26 cellular contexts compared by ENCODE assay signal in genomic region chr2:218234487-218234886, GRCh38. TPM values are rescaled to one million over a fixed set of nuclear protein-coding genes. Genes with fewer than 3 reads are reported as not detected.
DNase-seq lines count a peak whose midpoint lies in the region; ATAC-seq and TF ChIP-seq lines count a peak whose summit lies in the region.
"Had no signal": no experiment of that assay in that cellular context is flagged by ENCODE, and none has a peak within 500 bp of the region (broad histone marks: within the 10 kb centered on the region; RNA-seq: fewer than 3 reads in every experiment).

No MANE protein-coding gene starts in this region.

- H3K4me3 Mint-ChIP-seq in activated T-cell treated with anti-CD3 and anti-CD28 coated beads, Interleukin-2, amount 50 U/mL, for 72 hours: no peak overlapping the region
- H3K4me3 Mint-ChIP-seq in natural killer cell treated with Interleukin-12 subunit alpha and Interleukin-12 subunit beta and Interleukin-15 and Interleukin-18, amount 100 ng/mL, for 72 hours: no peak overlapping the region
- H3K4me3 Mint-ChIP-seq: B cell, brain, mesothelial cell of epicardium, T-cell had no signal

- H2BK5ac ChIP-seq in IMR-90 (ENCODE audit: low read depth, low read length, poor library complexity, severe bottlenecking) (no peak overlapping the region), mesenchymal stem cell (ENCODE audit: low read depth, low read length, poor library complexity, severe bottlenecking) (no peak overlapping the region)

- 0 out of 2 replicates have a peak, but pooled peaks have one; percentile 17 for TF ChIP-seq POLR2A in IMR-90 (IDR thresholded peaks at IDR 0.05; ENCODE audit: low read depth, low read length)

- H3K27me3 Mint-ChIP-seq in activated T-cell treated with anti-CD3 and anti-CD28 coated beads, Interleukin-2, amount 50 U/mL, for 72 hours (ENCODE audit: low read depth): no peaks in the 10 kb centered on the region
- no peaks in the 10 kb centered on the region for H3K27me3 Mint-ChIP-seq in natural killer cell treated with Interleukin-12 subunit alpha and Interleukin-12 subunit beta and Interleukin-15 and Interleukin-18, amount 100 ng/mL, for 72 hours
- H3K27me3 Mint-ChIP-seq: B cell, brain, naive B cell, T-cell had no signal

- no peak overlapping the region for H4K91ac ChIP-seq in IMR-90 (ENCODE audit: insufficient read depth, low read depth, low read length)
- H4K91ac ChIP-seq in mesenchymal stem cell (ENCODE audit: low read length): no peak overlapping the region

- H3K14ac ChIP-seq in IMR-90 (replicated peaks; ENCODE audit: low read depth, low read length) (no peak overlapping the region), mesenchymal stem cell (ENCODE audit: low read length in 2 of 2) (no peak overlapping the region)

- peaks cover 37% of the 10 kb centered on the region for H3K4me1 Mint-ChIP-seq in activated T-cell treated with anti-CD3 and anti-CD28 coated beads, Interleukin-2, amount 50 U/mL, for 72 hours (ENCODE audit: low read depth)
- H3K4me1 Mint-ChIP-seq in natural killer cell treated with Interleukin-12 subunit alpha and Interleukin-12 subunit beta and Interleukin-15 and Interleukin-18, amount 100 ng/mL, for 72 hours (ENCODE audit: low read depth in 2 of 2): peaks cover 23 to 43% of the 10 kb centered on the region in 2 donors
- H3K4me1 Mint-ChIP-seq: brain had no signal

- H3K9ac ChIP-seq in IMR-90 (ENCODE audit: low read depth, low read length) (no peak overlapping the region), adipocyte (ENCODE audit: low read length) (peak overlapping the region; percentile 24), mesenchymal stem cell (ENCODE audit: low read length) (no peak overlapping the region)

- H2AFZ ChIP-seq in IMR-90 (replicated peaks; ENCODE audit: low read length, poor library complexity): no peak overlapping the region
- H2AFZ ChIP-seq in mesenchymal stem cell (ENCODE audit: low read depth, low read length): no peak overlapping the region

- CTCF ChIA-PET in IMR-90 (lab: Yijun Ruan, JAX): no interaction called here

- H3K27ac Mint-ChIP-seq in activated T-cell treated with anti-CD3 and anti-CD28 coated beads, Interleukin-2, amount 50 U/mL, for 72 hours: peak overlapping the region; percentile 90
- peak overlapping the region; percentile 14 to 51 for H3K27ac Mint-ChIP-seq in natural killer cell treated with Interleukin-12 subunit alpha and Interleukin-12 subunit beta and Interleukin-15 and Interleukin-18, amount 100 ng/mL, for 72 hours
- H3K27ac Mint-ChIP-seq: B cell had no signal

- peaks cover 75% of the 10 kb centered on the region for H3K36me3 ChIP-seq in IMR-90 (ENCODE audit: control insufficient read depth, insufficient read depth, low read length)
- H3K36me3 ChIP-seq in adipocyte (ENCODE audit: control insufficient read depth, insufficient read depth, low read length, severe bottlenecking): peaks cover 97% of the 10 kb centered on the region
- peaks cover 51 to 95% of the 10 kb centered on the region in 2 experiments for H3K36me3 ChIP-seq in mesenchymal stem cell (ENCODE audit: control insufficient read depth in 1 of 2, insufficient read depth in 2 of 2, low read depth in 1 of 2, low read length in 2 of 2)

- H3K18ac ChIP-seq in IMR-90 (ENCODE audit: low read depth, low read length) (no peak overlapping the region), mesenchymal stem cell (ENCODE audit: low read depth in 1 of 2, low read length in 2 of 2) (no peak overlapping the region)

- H3K4me1 ChIP-seq in IMR-90 (ENCODE audit: control insufficient read depth, insufficient read depth, low read length): peaks cover 5% of the 10 kb centered on the region; the same call in 1 of the 2 replicates
- H3K4me1 ChIP-seq in adipocyte (ENCODE audit: control insufficient read depth, insufficient read depth, low read length): peaks cover 24% of the 10 kb centered on the region
- peaks cover 8% of the 10 kb centered on the region for H3K4me1 ChIP-seq in mesenchymal stem cell (ENCODE audit: control insufficient read depth, insufficient read depth, low read depth, low read length)

- H2BK12ac ChIP-seq in mesenchymal stem cell (ENCODE audit: low read length in 2 of 2): no peak overlapping the region

- H3K23ac ChIP-seq in IMR-90 (ENCODE audit: low read depth, low read length) (no peak overlapping the region), mesenchymal stem cell (ENCODE audit: low read length in 2 of 2) (no peak overlapping the region)

- H2AK9ac ChIP-seq in IMR-90 (replicated peaks; ENCODE audit: low read depth, low read length, poor library complexity): no peak overlapping the region

- TF ChIP-seq RAD21 in IMR-90 (IDR thresholded peaks at IDR 0.05; ENCODE audit: low read length): no peak

- intact Hi-C loops in IMR-90 (cut with micrococcal nuclease): no loop called here
- intact Hi-C loops in Right ventricle myocardium inferior (cut with DNase I): no loop called here

- dilution Hi-C loops in IMR-90 (cut with HindIII; ENCODE audit: low sequenced_read_pairs, unreplicated experiment): no loop called here

- POLR2A ChIA-PET in IMR-90 (lab: Charles Lee; ENCODE audit: unreplicated experiment): no interaction called here

- no peak overlapping the region for H2AK5ac ChIP-seq in IMR-90 (ENCODE audit: low read depth, low read length)
- no peak overlapping the region for H2AK5ac ChIP-seq in mesenchymal stem cell (ENCODE audit: low read length, severe bottlenecking)

- peaks cover 20 to 55% of the 10 kb centered on the region in 2 donors for H3K36me3 Mint-ChIP-seq in activated T-cell treated with anti-CD3 and anti-CD28 coated beads, Interleukin-2, amount 50 U/mL, for 72 hours (ENCODE audit: insufficient read depth in 2 of 2)
- peaks cover 46% of the 10 kb centered on the region for H3K36me3 Mint-ChIP-seq in natural killer cell treated with Interleukin-12 subunit alpha and Interleukin-12 subunit beta and Interleukin-15 and Interleukin-18, amount 100 ng/mL, for 72 hours

- no peak overlapping the region for H3K4ac ChIP-seq in IMR-90 (ENCODE audit: low read depth, low read length)
- no peak overlapping the region for H3K4ac ChIP-seq in mesenchymal stem cell (ENCODE audit: low read depth in 1 of 2, low read length in 2 of 2)

- no peak overlapping the region for H4K5ac ChIP-seq in IMR-90 (ENCODE audit: low read depth, low read length)

- H2BK120ac ChIP-seq in IMR-90 (ENCODE audit: low read depth, low read length) (no peak overlapping the region), mesenchymal stem cell (ENCODE audit: low read depth, low read length) (no peak overlapping the region)

- no peak overlapping the region for H3K27ac ChIP-seq in IMR-90 (ENCODE audit: insufficient read depth, low read length)
- no peak overlapping the region for H3K27ac ChIP-seq in mesenchymal stem cell (ENCODE audit: low read length, poor library complexity, severe bottlenecking)
- H3K27ac ChIP-seq: adrenal gland, right atrium auricular region, upper lobe of left lung had no signal

- WGBS in IMR-90 (ENCODE audit: extremely low coverage in 2 of 2, insufficient read length in 1 of 2), 2 experiments: no CpG with 5 or more reads among the region's 2 CpGs
- no CpG with 5 or more reads among the region's 2 CpGs for WGBS in mesenchymal stem cell

- BruUV-seq in IMR-90 (replicated peaks; lab: Mats Ljungman, UMichigan): TSS peak; percentile 5

- H4K8ac ChIP-seq in IMR-90 (ENCODE audit: low read depth in 2 of 2, low read length in 2 of 2) (no peak overlapping the region), mesenchymal stem cell (ENCODE audit: low read length) (no peak overlapping the region)

- no peak overlapping the region for H3K4me2 ChIP-seq in IMR-90 (ENCODE audit: low read depth, low read length)
- H3K4me2 ChIP-seq in mesenchymal stem cell (ENCODE audit: low read length, poor library complexity, severe bottlenecking): no peak overlapping the region

- H3K27me3 ChIP-seq in IMR-90 (ENCODE audit: control insufficient read depth, insufficient read depth, low read length): no peaks in the 10 kb centered on the region
- H3K27me3 ChIP-seq in adipocyte (replicated peaks; ENCODE audit: control insufficient read depth, insufficient read depth, low read length): no peaks in the 10 kb centered on the region
- no peaks in the 10 kb centered on the region for H3K27me3 ChIP-seq in mesenchymal stem cell (ENCODE audit: control insufficient read depth in 1 of 2, insufficient read depth in 1 of 2, low read length in 2 of 2)
- H3K27me3 ChIP-seq: adrenal gland, right atrium auricular region, spleen, upper lobe of left lung had no signal

- H4K20me1 ChIP-seq in IMR-90 (ENCODE audit: insufficient read depth, low read length): peaks cover 6% of the 10 kb centered on the region; the same call in 1 of the 2 replicates

- H3K79me1 ChIP-seq in IMR-90 (ENCODE audit: low read depth in 1 of 2, low read length in 2 of 2) (peaks cover 42 to 57% of the 10 kb centered on the region in 2 experiments), mesenchymal stem cell (replicated peaks; ENCODE audit: low read length, poor library complexity, severe bottlenecking) (peaks cover 13% of the 10 kb centered on the region)

- H3K9me3 ChIP-seq in IMR-90 (ENCODE audit: control insufficient read depth, insufficient read depth, low read length) (no peaks in the 10 kb centered on the region), adipocyte (ENCODE audit: control insufficient read depth, low read length) (no peaks in the 10 kb centered on the region), mesenchymal stem cell (ENCODE audit: control insufficient read depth, low read length) (no peaks in the 10 kb centered on the region)
- H3K9me3 ChIP-seq: adrenal gland, right atrium auricular region, spleen, upper lobe of left lung had no signal

- in situ Hi-C loops in IMR-90 (cut with MboI; ENCODE audit: low sequenced_read_pairs): no loop called here

- H3K9me1 ChIP-seq in IMR-90 (ENCODE audit: insufficient read depth, low read length): peaks cover 5% of the 10 kb centered on the region

- TF ChIP-seq CTCF in IMR-90 (conservative IDR thresholded peaks at IDR 0.05; ENCODE audit: low read depth, low read length): no peak

- H2BK15ac ChIP-seq in IMR-90 (ENCODE audit: low read depth, low read length) (no peak overlapping the region), mesenchymal stem cell (ENCODE audit: low read depth, poor library complexity, severe bottlenecking) (no peak overlapping the region)

- no peak overlapping the region for H3K56ac ChIP-seq in IMR-90 (ENCODE audit: extremely low read depth, insufficient read depth, low read length)

- peaks cover 0 to 2% of the 10 kb centered on the region in 2 donors for H3K9me3 Mint-ChIP-seq in activated T-cell treated with anti-CD3 and anti-CD28 coated beads, Interleukin-2, amount 50 U/mL, for 72 hours
- H3K9me3 Mint-ChIP-seq in natural killer cell treated with Interleukin-12 subunit alpha and Interleukin-12 subunit beta and Interleukin-15 and Interleukin-18, amount 100 ng/mL, for 72 hours: no peaks in the 10 kb centered on the region
- H3K9me3 Mint-ChIP-seq: mesothelial cell of epicardium, T-cell had no signal

- H3K4me3 ChIP-seq in IMR-90 (ENCODE audit: insufficient read depth, low read depth, low read length): no peak overlapping the region
- H3K4me3 ChIP-seq in adipocyte (ENCODE audit: low read length): no peak overlapping the region
- H3K4me3 ChIP-seq in mesenchymal stem cell (ENCODE audit: insufficient read depth in 1 of 2, low read depth in 1 of 2, low read length in 2 of 2): no peak overlapping the region
- H3K4me3 ChIP-seq: adrenal gland, right atrium auricular region, spleen, upper lobe of left lung had no signal

- DNase-seq in activated T-cell treated with anti-CD3 and anti-CD28 coated beads, Interleukin-2, amount 50 U/mL, for 72 hours: no peak
- DNase-seq in activated T-cell treated with anti-CD3 and anti-CD28 coated beads, Interleukin-2, amount 50 U/mL, for 1 hour: no peak
- DNase-seq in IMR-90 (no peak), adipocyte (ENCODE audit: low read depth) (no peak), dedifferentiated amniotic fluid mesenchymal stem cell (ENCODE audit: extremely low spot score) (no peak), Right ventricle myocardium inferior (ENCODE audit: missing footprints) (no peak), mesenchymal stem cell (no peak)
- no peak for DNase-seq in natural killer cell treated with Interleukin-12 subunit alpha and Interleukin-12 subunit beta and Interleukin-15 and Interleukin-18, amount 100 ng/mL, for 72 hours (ENCODE audit: low spot score)
- DNase-seq: adrenal gland, DMS79 treated with DMSO at 0.1 percent for 48 hours, GF-D8, H7, hypothalamus, naive B cell, NCI-H1105, NCI-H2029 treated with DMSO at 0.1 percent for 48 hours, NCI-H526, spleen, T-cell, upper lobe of left lung had no signal

- no peak for ATAC-seq in activated T-cell treated with anti-CD3 and anti-CD28 coated beads, Interleukin-2, amount 50 U/mL, for 72 hours (replicated peaks in 1 of 2)
- ATAC-seq in IMR-90 (ENCODE audit: low read depth) (no peak), Right ventricle myocardium inferior (no peak)
- no peak for ATAC-seq in natural killer cell treated with Interleukin-12 subunit alpha and Interleukin-12 subunit beta and Interleukin-15 and Interleukin-18, amount 100 ng/mL, for 72 hours
- ATAC-seq: left lobe of liver, T-cell had no signal

- no peak overlapping the region for H2BK20ac ChIP-seq in IMR-90 (ENCODE audit: low read depth, low read length)

RNA-seq across cellular contexts. Expression of gene ARPC2, which starts 17.5 kb away (rescaled TPM):
- total RNA-seq in activated T-cell treated with anti-CD3 and anti-CD28 coated beads, Interleukin-2, amount 50 U/mL, for 72 hours: 100 to 1,000 TPM; 517 to 533 TPM
- total RNA-seq in IMR-90 (2012; rRNA removed): 635 and 696 TPM in 2 replicates
- polyA plus RNA-seq in IMR-90 (2012; rRNA removed): 544 and 561 TPM in 2 replicates
- 259 and 280 TPM in 2 replicates for polyA plus RNA-seq in IMR-90 (2012; cell fraction: cytosol; rRNA removed)
- polyA plus RNA-seq in IMR-90 (2012; cell fraction: nucleus; rRNA removed; ENCODE audit: low replicate concordance): 120 and 334 TPM in 2 replicates
- 100 to 1,000 TPM; 509 to 675 TPM for total RNA-seq in natural killer cell treated with Interleukin-12 subunit alpha and Interleukin-12 subunit beta and Interleukin-15 and Interleukin-18, amount 100 ng/mL, for 72 hours
- total RNA-seq in Right ventricle myocardium inferior: 142 TPM
- 757 TPM for polyA plus RNA-seq in mesenchymal stem cell (2013, experiment 1 of 2)
- 767 TPM for polyA plus RNA-seq in mesenchymal stem cell (2013, experiment 2 of 2)

RNA-seq across cellular contexts. Expression of gene GPBAR1, which starts 26.3 kb away (rescaled TPM):
- 1 to 10 TPM in 1 of 2 donors, under 1 TPM in 1; 0.76 to 1.4 TPM for total RNA-seq in activated T-cell treated with anti-CD3 and anti-CD28 coated beads, Interleukin-2, amount 50 U/mL, for 72 hours
- total RNA-seq in IMR-90 (2012; rRNA removed) (under 0.01 TPM in 1 of 2 replicates, not detected in the other), Right ventricle myocardium inferior (2.0 TPM)
- polyA plus RNA-seq in IMR-90 (2012; rRNA removed): 0.13 and 0.21 TPM in 2 replicates
- 0.05 and 0.13 TPM in 2 replicates for polyA plus RNA-seq in IMR-90 (2012; cell fraction: cytosol; rRNA removed)
- polyA plus RNA-seq in IMR-90 (2012; cell fraction: nucleus; rRNA removed; ENCODE audit: low replicate concordance): 0.56 and 2.4 TPM in 2 replicates
- 1 to 10 TPM; 2.6 to 3.0 TPM for total RNA-seq in natural killer cell treated with Interleukin-12 subunit alpha and Interleukin-12 subunit beta and Interleukin-15 and Interleukin-18, amount 100 ng/mL, for 72 hours
- 5.1 TPM for polyA plus RNA-seq in mesenchymal stem cell (2013, experiment 1 of 2)
- polyA plus RNA-seq in mesenchymal stem cell (2013, experiment 2 of 2): 5.5 TPM
- total RNA-seq: H7, SK-MEL-5 had no signal

RNA-seq across cellular contexts. Expression of gene AAMP, which starts 35.5 kb away (rescaled TPM):
- total RNA-seq in activated T-cell treated with anti-CD3 and anti-CD28 coated beads, Interleukin-2, amount 50 U/mL, for 72 hours: 10 to 100 TPM; 51.7 to 63.0 TPM
- 112 and 118 TPM in 2 replicates for total RNA-seq in IMR-90 (2012; rRNA removed)
- polyA plus RNA-seq in IMR-90 (2012; rRNA removed): 104 and 108 TPM in 2 replicates
- polyA plus RNA-seq in IMR-90 (2012; cell fraction: cytosol; rRNA removed): 132 and 175 TPM in 2 replicates
- 140 and 213 TPM in 2 replicates for polyA plus RNA-seq in IMR-90 (2012; cell fraction: nucleus; rRNA removed; ENCODE audit: low replicate concordance)
- 100 to 1,000 TPM in 1 of 2 donors, 10 to 100 TPM in 1; 75.6 to 104 TPM for total RNA-seq in natural killer cell treated with Interleukin-12 subunit alpha and Interleukin-12 subunit beta and Interleukin-15 and Interleukin-18, amount 100 ng/mL, for 72 hours
- total RNA-seq in Right ventricle myocardium inferior: 50.6 TPM
- 44.9 TPM for polyA plus RNA-seq in mesenchymal stem cell (2013, experiment 1 of 2)
- polyA plus RNA-seq in mesenchymal stem cell (2013, experiment 2 of 2): 43.4 TPM

RNA-seq across cellular contexts. Expression of gene PNKD, which starts 35.8 kb away (rescaled TPM):
- total RNA-seq in activated T-cell treated with anti-CD3 and anti-CD28 coated beads, Interleukin-2, amount 50 U/mL, for 72 hours: 10 to 100 TPM; 14.7 to 17.7 TPM
- total RNA-seq in IMR-90 (2012; rRNA removed) (19.2 and 22.2 TPM in 2 replicates), Right ventricle myocardium inferior (67.0 TPM)
- polyA plus RNA-seq in IMR-90 (2012; rRNA removed): 68.5 and 70.1 TPM in 2 replicates
- polyA plus RNA-seq in IMR-90 (2012; cell fraction: cytosol; rRNA removed): 86.1 and 87.9 TPM in 2 replicates
- polyA plus RNA-seq in IMR-90 (2012; cell fraction: nucleus; rRNA removed; ENCODE audit: low replicate concordance): 29.9 and 38.4 TPM in 2 replicates
- total RNA-seq in natural killer cell treated with Interleukin-12 subunit alpha and Interleukin-12 subunit beta and Interleukin-15 and Interleukin-18, amount 100 ng/mL, for 72 hours: 10 to 100 TPM; 20.6 to 22.0 TPM
- 87.9 TPM for polyA plus RNA-seq in mesenchymal stem cell (2013, experiment 1 of 2)
- 88.5 TPM for polyA plus RNA-seq in mesenchymal stem cell (2013, experiment 2 of 2)

RNA-seq across cellular contexts. Expression of gene TMBIM1, which starts 57.8 kb away (rescaled TPM):
- 10 to 100 TPM; 64.5 to 75.1 TPM for total RNA-seq in activated T-cell treated with anti-CD3 and anti-CD28 coated beads, Interleukin-2, amount 50 U/mL, for 72 hours
- total RNA-seq in IMR-90 (2012; rRNA removed) (78.6 and 102 TPM in 2 replicates), Right ventricle myocardium inferior (138 TPM)
- 81.2 and 84.6 TPM in 2 replicates for polyA plus RNA-seq in IMR-90 (2012; rRNA removed)
- 29.3 and 57.5 TPM in 2 replicates for polyA plus RNA-seq in IMR-90 (2012; cell fraction: cytosol; rRNA removed)
- polyA plus RNA-seq in IMR-90 (2012; cell fraction: nucleus; rRNA removed; ENCODE audit: low replicate concordance): 45.5 and 46.8 TPM in 2 replicates
- total RNA-seq in natural killer cell treated with Interleukin-12 subunit alpha and Interleukin-12 subunit beta and Interleukin-15 and Interleukin-18, amount 100 ng/mL, for 72 hours: 10 to 100 TPM; 42.8 to 79.0 TPM
- polyA plus RNA-seq in mesenchymal stem cell (2013, experiment 1 of 2): 178 TPM
- polyA plus RNA-seq in mesenchymal stem cell (2013, experiment 2 of 2): 177 TPM
